Comparison of ENCODE assay signal across 22 cellular contexts in genomic region chr20:17797579-17797978, GRCh38.
DNase-seq lines count a peak whose midpoint lies in the region; ATAC-seq, FAIRE-seq and TF ChIP-seq lines count a peak whose summit lies in the region.
"Had no signal": no experiment of that assay in that cellular context is flagged by ENCODE, and none has a peak within 500 bp of the region (broad histone marks: within the 10 kb centered on the region; RNA-seq: fewer than 3 reads in every experiment).

No MANE protein-coding gene starts in this region.

- FAIRE-seq in HTR-8/SVneo (lab: Jason Lieb, UNC) = no peak
- FAIRE-seq: A549, D721Med, G401.6, GM12891, GM19239 had no signal

- TF ChIP-seq RAD21 in IMR-90 (IDR thresholded peaks at IDR 0.05; ENCODE audit: low read length) (no peak), SK-N-SH (IDR thresholded peaks at IDR 0.05; ENCODE audit: low read length) (no peak)

- no CpG with 5 or more reads among the region's 4 CpGs for WGBS in IMR-90 (ENCODE audit: extremely low coverage in 2 of 2, insufficient read length in 1 of 2), 2 experiments
- 22% methylated on average over 4 of the region's 4 CpGs for WGBS in SK-N-SH (ENCODE audit: low lambda C conversion rate)

- H3K4me1 ChIP-seq in left ventricle myocardium inferior = peaks cover 16% of the 10 kb centered on the region
- peaks cover 2% of the 10 kb centered on the region; the same call in 1 of the 2 replicates for H3K4me1 ChIP-seq in IMR-90 (ENCODE audit: control insufficient read depth, insufficient read depth, low read length)
- H3K4me1 ChIP-seq in SK-N-SH (ENCODE audit: control insufficient read depth in 1 of 2, insufficient read depth in 2 of 2, low read depth in 1 of 2, low read length in 1 of 2) = peaks cover 0 to 3% of the 10 kb centered on the region in 2 experiments; a peak in 1 of 4 replicates
- H3K4me1 ChIP-seq: A549 had no signal

- peaks cover 16% of the 10 kb centered on the region for H3K9me3 Mint-ChIP-seq in nephron
- H3K9me3 Mint-ChIP-seq: CD8-positive, alpha-beta T cell had no signal

- H4K5ac ChIP-seq in IMR-90 (ENCODE audit: low read depth, low read length) = no peak overlapping the region

- dilution Hi-C loops in IMR-90 (cut with HindIII; ENCODE audit: low sequenced_read_pairs, unreplicated experiment) = no loop called here

- H2BK20ac ChIP-seq in IMR-90 (ENCODE audit: low read depth, low read length) = no peak overlapping the region

- peak overlapping the region in 2 of 3 experiments; percentile 9 to 56 for H3K27ac Mint-ChIP-seq in nephron
- H3K27ac Mint-ChIP-seq: B cell; CD4-positive, alpha-beta T cell; CD8-positive, alpha-beta T cell had no signal

- no peak overlapping the region for H3K18ac ChIP-seq in IMR-90 (ENCODE audit: low read depth, low read length)

- no peak overlapping the region for H2AFZ ChIP-seq in IMR-90 (replicated peaks; ENCODE audit: low read length, poor library complexity)
- H2AFZ ChIP-seq in SK-N-SH (ENCODE audit: low read depth) = no peak overlapping the region

- H3K14ac ChIP-seq in IMR-90 (replicated peaks; ENCODE audit: low read depth, low read length) = no peak overlapping the region

- H3K4ac ChIP-seq in IMR-90 (ENCODE audit: low read depth, low read length) = no peak overlapping the region

- H3F3A ChIP-seq in SK-N-SH (replicated peaks; ENCODE audit: insufficient read depth) = no peaks in the 10 kb centered on the region

- no peak overlapping the region for H2BK5ac ChIP-seq in IMR-90 (ENCODE audit: low read depth, low read length, poor library complexity, severe bottlenecking)

- BruUV-seq in IMR-90 (replicated peaks; lab: Mats Ljungman, UMichigan) = no TSS peak

- no peak overlapping the region for H3K4me3 Mint-ChIP-seq in nephron
- H3K4me3 Mint-ChIP-seq: B cell; CD4-positive, alpha-beta T cell; CD8-positive, alpha-beta T cell had no signal

- H3K9me1 ChIP-seq in IMR-90 (ENCODE audit: insufficient read depth, low read length) = peaks cover 5% of the 10 kb centered on the region; the same call in 1 of the 2 replicates

- H2BK15ac ChIP-seq in IMR-90 (ENCODE audit: low read depth, low read length) = no peak overlapping the region

- no peaks in the 10 kb centered on the region for H4K20me1 ChIP-seq in IMR-90 (ENCODE audit: insufficient read depth, low read length)
- H4K20me1 ChIP-seq in SK-N-SH (ENCODE audit: insufficient read depth) = no peaks in the 10 kb centered on the region
- H4K20me1 ChIP-seq: BLaER1 treated with 17β-estradiol and CSF1 and Interleukin-3, amounts not matched to agents 10 nM and 100 nM had no signal

- peak in 1 of 2 experiments; percentile 16; a peak in 1 of 4 replicates for TF ChIP-seq EP300 in SK-N-SH (IDR thresholded peaks at IDR 0.05; ENCODE audit: borderline replicate concordance in 1 of 2, low read depth in 1 of 2, low read length in 1 of 2)

- H3K56ac ChIP-seq in IMR-90 (ENCODE audit: extremely low read depth, insufficient read depth, low read length) = no peak overlapping the region; the same call in 1 of the 2 replicates

- H2AK9ac ChIP-seq in IMR-90 (replicated peaks; ENCODE audit: low read depth, low read length, poor library complexity) = no peak overlapping the region

- H3K36me3 ChIP-seq in left ventricle myocardium inferior (no peaks in the 10 kb centered on the region), IMR-90 (ENCODE audit: control insufficient read depth, insufficient read depth, low read length) (no peaks in the 10 kb centered on the region), SK-N-SH (replicated peaks in 1 of 2; ENCODE audit: control insufficient read depth in 1 of 2, insufficient read depth in 2 of 2, low read length in 1 of 2) (no peaks in the 10 kb centered on the region)
- H3K36me3 ChIP-seq: BLaER1 treated with 17β-estradiol and CSF1 and Interleukin-3, amounts not matched to agents 10 nM and 100 nM had no signal

- peaks cover 12% of the 10 kb centered on the region for H3K4me1 Mint-ChIP-seq in nephron
- H3K4me1 Mint-ChIP-seq: B cell had no signal

- TF ChIP-seq CTCF in left ventricle myocardium inferior (IDR thresholded peaks at IDR 0.05; ENCODE audit: borderline replicate concordance) = no peak
- TF ChIP-seq CTCF in IMR-90 (conservative IDR thresholded peaks at IDR 0.05; ENCODE audit: low read depth, low read length) = no peak
- no peak for TF ChIP-seq CTCF in SK-N-SH (IDR thresholded peaks at IDR 0.05)
- no peak for TF ChIP-seq CTCF in nephron (IDR thresholded peaks at IDR 0.05; ENCODE audit: unreplicated experiment in 3 of 3)

- H3K4me2 ChIP-seq in IMR-90 (ENCODE audit: low read depth, low read length) (no peak overlapping the region), SK-N-SH (no peak overlapping the region)
- H3K4me2 ChIP-seq: A549; BLaER1 treated with 17β-estradiol and CSF1 and Interleukin-3, amounts not matched to agents 10 nM and 100 nM had no signal

- no peaks in the 10 kb centered on the region for H3K9me2 ChIP-seq in SK-N-SH

- CTCF ChIA-PET in IMR-90 (lab: Yijun Ruan, JAX) = no interaction called here
- CTCF ChIA-PET in SK-N-SH (lab: Yijun Ruan, JAX) = interaction anchor here (0.8 kb wide), 1 partner anchor 171 kb away, joined by 3 read pairs; the partner anchor contains the start of gene MGME1

- H2AK5ac ChIP-seq in IMR-90 (ENCODE audit: low read depth, low read length) = no peak overlapping the region

- H3K27ac ChIP-seq in left ventricle myocardium inferior (replicated peaks) (peak overlapping the region; percentile 19), IMR-90 (ENCODE audit: insufficient read depth, low read length) (no peak overlapping the region), SK-N-SH (ENCODE audit: low read depth in 2 of 2, low read length in 1 of 2) (no peak overlapping the region)
- H3K27ac ChIP-seq: 22Rv1; A549; BLaER1 treated with 17β-estradiol and CSF1 and Interleukin-3, amounts not matched to agents 10 nM and 100 nM; C4-2B had no signal

- H3K27me3 ChIP-seq in left ventricle myocardium inferior (ENCODE audit: low read depth) (no peaks in the 10 kb centered on the region), IMR-90 (ENCODE audit: control insufficient read depth, insufficient read depth, low read length) (peaks cover 2% of the 10 kb centered on the region; the same call in 1 of the 2 replicates), SK-N-SH (ENCODE audit: insufficient read depth) (no peaks in the 10 kb centered on the region)
- H3K27me3 ChIP-seq: BLaER1 treated with 17β-estradiol and CSF1 and Interleukin-3, amounts not matched to agents 10 nM and 100 nM had no signal

- no peaks in the 10 kb centered on the region for H3K36me3 Mint-ChIP-seq in nephron (ENCODE audit: low read depth)
- H3K36me3 Mint-ChIP-seq: CD8-positive, alpha-beta T cell had no signal

- no peak for TF ChIP-seq POLR2A in IMR-90 (IDR thresholded peaks at IDR 0.05; ENCODE audit: low read depth, low read length)

- H3K4me3 ChIP-seq in left ventricle myocardium inferior (no peak overlapping the region), IMR-90 (ENCODE audit: insufficient read depth, low read depth, low read length) (no peak overlapping the region), SK-N-SH (ENCODE audit: low read depth in 2 of 2, low read length in 1 of 2) (no peak overlapping the region)
- H3K4me3 ChIP-seq: A549; BLaER1 treated with 17β-estradiol and CSF1 and Interleukin-3, amounts not matched to agents 10 nM and 100 nM had no signal

- H4K91ac ChIP-seq in IMR-90 (ENCODE audit: insufficient read depth, low read depth, low read length) = no peak overlapping the region

- H3K27me3 Mint-ChIP-seq in nephron (ENCODE audit: low read depth) = no peaks in the 10 kb centered on the region

- no peak overlapping the region for H4K8ac ChIP-seq in IMR-90 (ENCODE audit: low read depth in 2 of 2, low read length in 2 of 2)

- intact Hi-C loops in left ventricle myocardium inferior (cut with micrococcal nuclease) (no loop called here), left cardiac atrium (cut with DNase I) (no loop called here), IMR-90 (cut with micrococcal nuclease) (no loop called here)

- POLR2A ChIA-PET in IMR-90 (lab: Charles Lee; ENCODE audit: unreplicated experiment) = no interaction called here
- POLR2A ChIA-PET in SK-N-SH (lab: Yijun Ruan, JAX) = no interaction called here

- 0 out of 2 replicates have a peak overlapping the region, but pooled peaks have one; percentile 6 for H2BK120ac ChIP-seq in IMR-90 (ENCODE audit: low read depth, low read length)

- no peaks in the 10 kb centered on the region for H3K79me1 ChIP-seq in IMR-90 (ENCODE audit: low read depth in 1 of 2, low read length in 2 of 2)

- DNase-seq in left ventricle myocardium inferior (no peak), left cardiac atrium (no peak), IMR-90 (no peak), SK-N-SH (peak; percentile 60), HTR-8/SVneo (ENCODE audit: insufficient read length, low spot score) (no peak), NCI-H1417 (lab: John Stamatoyannopoulos, UW) (no peak)
- DNase-seq: AML-193; Calu3; CD4-positive, alpha-beta T cell; CD8-positive, alpha-beta T cell; DMS79 treated with DMSO at 0.1 percent for 48 hours; GF-D8 had no signal

- H3K9ac ChIP-seq in IMR-90 (ENCODE audit: low read depth, low read length) (no peak overlapping the region), SK-N-SH (no peak overlapping the region)
- H3K9ac ChIP-seq: BLaER1 treated with 17β-estradiol and CSF1 and Interleukin-3, amounts not matched to agents 10 nM and 100 nM had no signal

- in situ Hi-C loops in IMR-90 (cut with MboI; ENCODE audit: low sequenced_read_pairs) = no loop called here

- H3K79me2 ChIP-seq in SK-N-SH (ENCODE audit: insufficient read depth) = no peaks in the 10 kb centered on the region

- ATAC-seq in left cardiac atrium = no peak
- ATAC-seq in IMR-90 (ENCODE audit: low read depth) = no peak
- ATAC-seq: A549; CD8-positive, alpha-beta T cell had no signal

- H3K9me3 ChIP-seq in left ventricle myocardium inferior (replicated peaks) (peaks cover 5% of the 10 kb centered on the region), IMR-90 (ENCODE audit: control insufficient read depth, insufficient read depth, low read length) (peaks cover 8% of the 10 kb centered on the region; the same call in 1 of the 2 replicates), SK-N-SH (no peaks in the 10 kb centered on the region)
- H3K9me3 ChIP-seq: A549 had no signal

- H3K23ac ChIP-seq in IMR-90 (ENCODE audit: low read depth, low read length) = no peak overlapping the region

TF ChIP-seq in IMR-90, 13 proteins besides CTCF, POLR2A, EP300 and RAD21 (continues in another document):
- no peak for TF ChIP-seq NFE2L2 (IDR thresholded peaks at IDR 0.05; ENCODE audit: low read depth, low read length)
- TF ChIP-seq RCOR1 (IDR thresholded peaks at IDR 0.05; ENCODE audit: insufficient replicate concordance, low read length) = no peak
- no peak for TF ChIP-seq MAZ (IDR thresholded peaks at IDR 0.05; ENCODE audit: borderline replicate concordance, low read depth, low read length)

TF ChIP-seq in SK-N-SH, 30 proteins besides CTCF, POLR2A, EP300 and RAD21:
- TF ChIP-seq GATA2 (CRISPR knock-in tag; IDR thresholded peaks at IDR 0.05) (0 out of 2 replicates have a peak, but pooled peaks have one; percentile 23), MAX (IDR thresholded peaks at IDR 0.05; ENCODE audit: low read depth) (no peak)
